1 cellular context compared by ENCODE assay signal in genomic region chr10:70461397-70462348, GRCh38.
TF ChIP-seq lines count a peak whose summit lies in the region.

No MANE protein-coding gene starts in this region.

TF ChIP-seq in GM12878, 131 proteins besides CTCF, POLR2A, EP300 and RAD21:
- TF ChIP-seq, protein P1, sequence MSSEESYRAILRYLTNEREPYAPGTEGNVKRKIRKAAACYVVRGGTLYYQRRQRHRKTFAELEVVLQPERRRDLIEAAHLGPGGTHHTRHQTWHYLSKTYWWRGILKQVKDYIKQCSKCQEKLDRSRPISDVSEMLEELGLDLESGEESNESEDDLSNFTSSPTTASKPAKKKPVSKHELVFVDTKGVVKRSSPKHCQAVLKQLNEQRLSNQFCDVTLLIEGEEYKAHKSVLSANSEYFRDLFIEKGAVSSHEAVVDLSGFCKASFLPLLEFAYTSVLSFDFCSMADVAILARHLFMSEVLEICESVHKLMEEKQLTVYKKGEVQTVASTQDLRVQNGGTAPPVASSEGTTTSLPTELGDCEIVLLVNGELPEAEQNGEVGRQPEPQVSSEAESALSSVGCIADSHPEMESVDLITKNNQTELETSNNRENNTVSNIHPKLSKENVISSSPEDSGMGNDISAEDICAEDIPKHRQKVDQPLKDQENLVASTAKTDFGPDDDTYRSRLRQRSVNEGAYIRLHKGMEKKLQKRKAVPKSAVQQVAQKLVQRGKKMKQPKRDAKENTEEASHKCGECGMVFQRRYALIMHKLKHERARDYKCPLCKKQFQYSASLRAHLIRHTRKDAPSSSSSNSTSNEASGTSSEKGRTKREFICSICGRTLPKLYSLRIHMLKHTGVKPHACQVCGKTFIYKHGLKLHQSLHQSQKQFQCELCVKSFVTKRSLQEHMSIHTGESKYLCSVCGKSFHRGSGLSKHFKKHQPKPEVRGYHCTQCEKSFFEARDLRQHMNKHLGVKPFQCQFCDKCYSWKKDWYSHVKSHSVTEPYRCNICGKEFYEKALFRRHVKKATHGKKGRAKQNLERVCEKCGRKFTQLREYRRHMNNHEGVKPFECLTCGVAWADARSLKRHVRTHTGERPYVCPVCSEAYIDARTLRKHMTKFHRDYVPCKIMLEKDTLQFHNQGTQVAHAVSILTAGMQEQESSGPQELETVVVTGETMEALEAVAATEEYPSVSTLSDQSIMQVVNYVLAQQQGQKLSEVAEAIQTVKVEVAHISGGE (CRISPR knock-in tag; IDR thresholded peaks at IDR 0.05) = no peak
- TF ChIP-seq ZNF24 (IDR thresholded peaks at IDR 0.05) = no peak
- 0 out of 2 replicates have a peak, but pooled peaks have one; percentile 25 for TF ChIP-seq TCF12 (IDR thresholded peaks at IDR 0.05; ENCODE audit: low read depth, low read length)
- peak; percentile 96 for TF ChIP-seq SMC3 (IDR thresholded peaks at IDR 0.05; ENCODE audit: borderline replicate concordance, low read length)
- peak; percentile 66; the same call in 1 of the 3 replicates for TF ChIP-seq POU2F2 (IDR thresholded peaks at IDR 0.05; ENCODE audit: borderline replicate concordance, low read depth, low read length)
- TF ChIP-seq ZNF207 (IDR thresholded peaks at IDR 0.05; ENCODE audit: borderline replicate concordance) = 0 out of 2 replicates have a peak, but pooled peaks have one; percentile 47
- TF ChIP-seq RELB (IDR thresholded peaks at IDR 0.05; ENCODE audit: low read depth) = no peak
- peak; percentile 47; the same call in 1 of the 2 replicates for TF ChIP-seq YY1 (IDR thresholded peaks at IDR 0.05; ENCODE audit: low read depth, low read length)
- TF ChIP-seq BHLHE40 (IDR thresholded peaks at IDR 0.05; ENCODE audit: borderline replicate concordance in 1 of 2, low read depth in 2 of 2, low read length in 1 of 2) = peak in 1 of 2 experiments; percentile 10; a peak in 1 of 4 replicates
- peak; percentile 60; the same call in 1 of the 2 replicates for TF ChIP-seq RB1 (IDR thresholded peaks at IDR 0.05; ENCODE audit: borderline replicate concordance)
